21 cellular contexts compared by ENCODE assay signal in genomic region chr12:132921685-132922084, GRCh38. TPM values are rescaled to one million over a fixed set of nuclear protein-coding genes. Genes with fewer than 3 reads are reported as not detected.
DNase-seq lines count a peak whose midpoint lies in the region; ATAC-seq and TF ChIP-seq lines count a peak whose summit lies in the region.
"Had no signal": no experiment of that assay in that cellular context is flagged by ENCODE, and none has a peak within 500 bp of the region (broad histone marks: within the 10 kb centered on the region; RNA-seq: fewer than 3 reads in every experiment).

No MANE protein-coding gene starts in this region.

- no peak overlapping the region for H3K4me2 ChIP-seq in BLaER1 treated with 17β-estradiol and CSF1 and Interleukin-3, amounts not matched to agents 10 nM and 100 nM

- DNase-seq in H7 (peak; percentile 37), RKO (ENCODE audit: low spot score) (peak; percentile 42), foreskin keratinocyte (no peak), NCI-H1048 (lab: John Stamatoyannopoulos, UW) (no peak), ascending aorta (ENCODE audit: low spot score in 2 of 2) (no peak), GM03348 (ENCODE audit: low spot score) (no peak), Kasumi-1 (lab: John Stamatoyannopoulos, UW) (no peak)
- DNase-seq: activated B cell treated with CpG ODN at 0.5 μM for 24 hours; activated CD8-positive, alpha-beta memory T cell treated with anti-CD3 and anti-CD28 coated beads, Interleukin-2, amount 10 ng/mL, durations not matched to agents 7 days and 5 days; activated effector memory CD4-positive, alpha-beta T cell treated with Interleukin-2 at 50 U/mL for 16 hours; anterior cingulate cortex; C1 segment of cervical spinal cord; DMS79 treated with DMSO at 0.1 percent for 48 hours; islet precursor cell; KG1; NCI-H1436 treated with DMSO at 0.1 percent for 48 hours; stimulated activated CD4-positive, alpha-beta T cell treated with anti-CD3 and anti-CD28 coated beads, Interleukin-2, amount 100 ng/mL, for 24 hours had no signal

- no peak for ATAC-seq in foreskin keratinocyte
- ATAC-seq: activated CD8-positive, alpha-beta memory T cell treated with anti-CD3 and anti-CD28 coated beads, Interleukin-2, amount 10 ng/mL, durations not matched to agents 7 days and 5 days; GM12878 had no signal

- no peaks in the 10 kb centered on the region for H3K4me1 ChIP-seq in BLaER1 treated with 17β-estradiol and CSF1 and Interleukin-3, amounts not matched to agents 10 nM and 100 nM
- H3K4me1 ChIP-seq in foreskin keratinocyte, result no peaks in the 10 kb centered on the region
- H3K4me1 ChIP-seq in ascending aorta, result no peaks in the 10 kb centered on the region
- H3K4me1 ChIP-seq: right atrium auricular region had no signal

- peaks cover 100% of the 10 kb centered on the region in 11 experiments for H3K9me3 ChIP-seq in BLaER1 treated with 17β-estradiol and CSF1 and Interleukin-3, amounts not matched to agents 10 nM and 100 nM (replicated peaks in 1 of 11)
- H3K9me3 ChIP-seq in ascending aorta, result peaks cover 97 to 100% of the 10 kb centered on the region in 2 donors

- TF ChIP-seq CTCF in foreskin keratinocyte (conservative IDR thresholded peaks at IDR 0.05) (peak; percentile 27), ascending aorta (IDR thresholded peaks at IDR 0.05) (no peak)

- intact Hi-C loops in ascending aorta (cut with DNase I), result no loop called here

- H3K9ac ChIP-seq in BLaER1 treated with 17β-estradiol and CSF1 and Interleukin-3, amounts not matched to agents 10 nM and 100 nM, result no peak overlapping the region

- no peak overlapping the region for H3K27ac ChIP-seq in BLaER1 treated with 17β-estradiol and CSF1 and Interleukin-3, amounts not matched to agents 10 nM and 100 nM
- H3K27ac ChIP-seq in foreskin keratinocyte (no peak overlapping the region), ascending aorta (no peak overlapping the region)
- H3K27ac ChIP-seq: neutrophil, right atrium auricular region had no signal

- no peaks in the 10 kb centered on the region for H4K20me1 ChIP-seq in BLaER1 treated with 17β-estradiol and CSF1 and Interleukin-3, amounts not matched to agents 10 nM and 100 nM

- no peaks in the 10 kb centered on the region for H3K27me3 ChIP-seq in BLaER1 treated with 17β-estradiol and CSF1 and Interleukin-3, amounts not matched to agents 10 nM and 100 nM
- H3K27me3 ChIP-seq in H7 (ENCODE audit: control insufficient read depth, insufficient read depth, low read length) (no peaks in the 10 kb centered on the region), foreskin keratinocyte (no peaks in the 10 kb centered on the region), ascending aorta (no peaks in the 10 kb centered on the region)
- H3K27me3 ChIP-seq: neutrophil, right atrium auricular region had no signal

- H3K36me3 ChIP-seq in BLaER1 treated with 17β-estradiol and CSF1 and Interleukin-3, amounts not matched to agents 10 nM and 100 nM, result peaks cover 55 to 92% (median 76%) of the 10 kb centered on the region in 11 experiments
- H3K36me3 ChIP-seq in H7 (replicated peaks; ENCODE audit: control insufficient read depth, insufficient read depth, low read length), result 0 out of 2 replicates have a peak, but pooled peaks cover 1% of the 10 kb centered on the region
- peaks cover 17 to 19% of the 10 kb centered on the region in 2 donors for H3K36me3 ChIP-seq in ascending aorta
- H3K36me3 ChIP-seq: neutrophil had no signal

- peak overlapping the region in 6 of 10 experiments; percentile 2 to 45 (median 16); a peak in 6 of 20 replicates for H3K4me3 ChIP-seq in BLaER1 treated with 17β-estradiol and CSF1 and Interleukin-3, amounts not matched to agents 10 nM and 100 nM
- H3K4me3 ChIP-seq in H7 (ENCODE audit: insufficient read depth, low read depth, low read length), result no peak overlapping the region
- H3K4me3 ChIP-seq in ascending aorta, result no peak overlapping the region
- H3K4me3 ChIP-seq: GM12878, right atrium auricular region had no signal

RNA-seq across cellular contexts. Expression of gene CHFR, which starts 34.3 kb away (rescaled TPM):
- total RNA-seq in H7 (2014; rRNA removed; shearing (Covaris generic)), result 63.4 and 68.6 TPM in 2 replicates
- total RNA-seq in foreskin keratinocyte (21.6 and 27.0 TPM in 2 replicates), ascending aorta (7.9 TPM)
- 13.6 and 13.8 TPM in 2 replicates for polyA plus RNA-seq in foreskin keratinocyte

RNA-seq across cellular contexts. Expression of gene ZNF605, which starts 34.4 kb away (rescaled TPM):
- 5.5 and 11.0 TPM in 2 replicates for total RNA-seq in H7 (2014; rRNA removed; shearing (Covaris generic))
- total RNA-seq in foreskin keratinocyte (4.2 and 5.1 TPM in 2 replicates), ascending aorta (1.3 TPM)
- 0.81 and 1.2 TPM in 2 replicates for polyA plus RNA-seq in foreskin keratinocyte

Comparison
In these comparisons a context has a peak if more than half of its experiments do, and no peak if none do; other contexts are left out.
1. H3K4me3 ChIP-seq: peak in BLaER1 treated with 17β-estradiol and CSF1 and Interleukin-3, amounts not matched to agents 10 nM and 100 nM (6 of 10); none in H7 (single experiment) and ascending aorta (0 of 2).
2. DNase-seq: peak in H7 (single experiment) and RKO (single experiment); none in foreskin keratinocyte (0 of 2), NCI-H1048 (single experiment), ascending aorta (0 of 2), GM03348 (single experiment) and Kasumi-1 (0 of 2).